Comparison of ENCODE assay signal across 7 cellular contexts in genomic region chr11:130023204-130023603, GRCh38.
A peak's percentile ranks its signal among the peaks of the same experiment; 100 is the strongest.
DNase-seq lines count a peak whose midpoint lies in the region; ATAC-seq and TF ChIP-seq lines count a peak whose summit lies in the region.

No MANE protein-coding gene starts in this region.

- ATAC-seq in HG03064 (IDR thresholded peaks at IDR 0.05; ENCODE audit: low read depth, unreplicated experiment): peak; percentile 96
- ATAC-seq in stimulated activated memory B cell treated with anti-CD40 and anti-IgM and Interleukin-4, amounts not matched to agents 10 μg/mL and 1 μg/mL and 100 μg/mL, for 72 hours: peak; percentile 92

- no peak overlapping the region for H3K4me3 Mint-ChIP-seq in stimulated activated memory B cell treated with anti-CD40 and anti-IgM and Interleukin-4, amounts not matched to agents 10 μg/mL and 1 μg/mL and 100 μg/mL, for 72 hours

- no peaks in the 10 kb centered on the region for H3K9me2 ChIP-seq in SU-DHL-6 (replicated peaks; ENCODE audit: insufficient read depth, low read length)

- H3K27ac Mint-ChIP-seq in stimulated activated memory B cell treated with anti-CD40 and anti-IgM and Interleukin-4, amounts not matched to agents 10 μg/mL and 1 μg/mL and 100 μg/mL, for 72 hours: no peak overlapping the region

- peaks cover 18% of the 10 kb centered on the region; the same call in 1 of the 2 replicates for H3F3A ChIP-seq in SU-DHL-6 (ENCODE audit: insufficient read depth)

- H2AFZ ChIP-seq in SU-DHL-6 (ENCODE audit: low read depth, low read length, severe bottlenecking): no peak overlapping the region

- no peaks in the 10 kb centered on the region for H3K9me3 ChIP-seq in SU-DHL-6 (ENCODE audit: insufficient read depth, low read length)

- H3K36me3 Mint-ChIP-seq in stimulated activated memory B cell treated with anti-CD40 and anti-IgM and Interleukin-4, amounts not matched to agents 10 μg/mL and 1 μg/mL and 100 μg/mL, for 72 hours: no peaks in the 10 kb centered on the region

- H4K20me1 ChIP-seq in SU-DHL-6 (ENCODE audit: low read depth, low read length): no peaks in the 10 kb centered on the region

- H3K9ac ChIP-seq in SU-DHL-6 (ENCODE audit: low read length): no peak overlapping the region

- H3K9me3 Mint-ChIP-seq in stimulated activated memory B cell treated with anti-CD40 and anti-IgM and Interleukin-4, amounts not matched to agents 10 μg/mL and 1 μg/mL and 100 μg/mL, for 72 hours: no peaks in the 10 kb centered on the region

- H3K27me3 ChIP-seq in SU-DHL-6 (ENCODE audit: low read length): no peaks in the 10 kb centered on the region

- peak overlapping the region; percentile 30 for H3K4me2 ChIP-seq in SU-DHL-6 (ENCODE audit: low read depth, low read length, poor library complexity, severe bottlenecking)

- TF ChIP-seq CTCF in SU-DHL-6 (IDR thresholded peaks at IDR 0.05; ENCODE audit: insufficient read depth, low read length, poor library complexity, severe bottlenecking): no peak

- H3K36me3 ChIP-seq in SU-DHL-6 (ENCODE audit: low read length): no peaks in the 10 kb centered on the region

- H3K4me1 Mint-ChIP-seq in stimulated activated memory B cell treated with anti-CD40 and anti-IgM and Interleukin-4, amounts not matched to agents 10 μg/mL and 1 μg/mL and 100 μg/mL, for 72 hours: peaks cover 16% of the 10 kb centered on the region

- DNase-seq in GM19238 (ENCODE audit: insufficient read length, low spot score) (peak; percentile 52), DMS 273 (lab: John Stamatoyannopoulos, UW; ENCODE audit: unreplicated experiment) (no peak), SHP77 treated with DMSO at 0.1 percent for 48 hours (lab: John Stamatoyannopoulos, UW) (no peak)
- no peak for DNase-seq in activated CD4-positive, alpha-beta T cell treated with anti-CD3 and anti-CD28 coated beads, Interleukin-2, amount 50 U/mL, for 4 hours

- peaks cover 77% of the 10 kb centered on the region for H3K27me3 Mint-ChIP-seq in stimulated activated memory B cell treated with anti-CD40 and anti-IgM and Interleukin-4, amounts not matched to agents 10 μg/mL and 1 μg/mL and 100 μg/mL, for 72 hours

- H3K27ac ChIP-seq in SU-DHL-6 (ENCODE audit: low read depth, low read length): no peak overlapping the region

- H3K79me2 ChIP-seq in SU-DHL-6 (ENCODE audit: insufficient read depth, low read length): no peaks in the 10 kb centered on the region

- H3K4me3 ChIP-seq in SU-DHL-6 (ENCODE audit: insufficient read depth, low read length, poor library complexity, severe bottlenecking): no peak overlapping the region
